In the genomic region with DNA sequence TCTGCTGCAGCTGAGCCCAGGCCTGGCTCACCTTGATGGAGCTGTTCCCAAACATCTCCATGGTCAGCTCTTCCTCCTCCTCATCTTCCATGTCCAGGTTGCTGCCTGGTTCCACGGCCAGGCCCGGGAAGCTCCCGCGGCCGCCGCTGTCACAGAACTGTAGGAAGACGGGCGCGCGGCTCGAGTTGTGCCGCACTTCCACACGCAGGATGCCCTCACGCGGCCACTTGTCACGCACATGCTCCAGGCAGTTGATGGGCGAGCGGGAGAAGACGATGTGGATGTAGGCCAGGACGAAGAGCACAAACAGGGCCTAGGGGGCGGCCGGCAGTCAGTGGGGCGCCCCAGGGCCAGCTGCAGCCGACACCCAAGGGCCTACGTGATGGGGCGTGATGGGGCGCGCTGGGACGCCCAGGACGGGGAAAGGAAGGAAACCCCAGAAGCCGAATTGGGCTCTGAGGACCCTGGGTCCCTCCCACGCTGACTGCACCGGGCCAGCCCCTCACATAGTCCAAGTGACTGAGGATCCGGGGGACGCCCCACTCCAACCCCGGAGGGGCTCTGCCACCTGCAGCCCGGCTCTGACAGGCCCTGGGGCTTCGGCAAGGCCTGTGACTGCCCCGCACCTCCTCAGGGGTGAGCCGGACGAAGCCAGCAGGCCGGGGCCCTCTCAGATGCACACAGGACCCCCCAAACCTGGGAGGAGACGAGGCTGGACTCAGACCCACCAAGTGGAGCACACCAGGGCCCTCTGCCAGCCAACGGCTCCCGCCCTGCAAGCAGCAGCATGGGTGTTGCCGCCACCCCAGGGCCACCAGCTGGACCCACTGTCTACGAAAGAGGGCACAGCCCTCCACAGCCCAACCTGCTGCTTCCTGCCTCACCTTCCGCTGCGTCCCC, we compare ENCODE assay signal across 22 cellular contexts. TPM values are rescaled to one million over a fixed set of nuclear protein-coding genes. Genes with fewer than 3 reads are reported as not detected.
"Had no signal": no experiment of that assay in that cellular context is flagged by ENCODE, and none has a peak within 500 bp of the region (broad histone marks: within the 10 kb centered on the region; RNA-seq: fewer than 3 reads in every experiment).

No MANE protein-coding gene starts in this region.

- DNase-seq: activated CD4-positive, alpha-beta T cell treated with anti-CD3 and anti-CD28 coated beads, Interleukin-2, amount 10 ng/mL, durations not matched to agents 24 days and 14 days; activated CD8-positive, alpha-beta T cell treated with anti-CD3 and anti-CD28 coated beads for 36 hours; activated naive CD4-positive, alpha-beta T cell treated with Interleukin-2 at 50 U/mL for 16 hours; activated naive CD8-positive, alpha-beta T cell treated with anti-CD3 and anti-CD28 coated beads, Interleukin-2, amount 10 ng/mL, durations not matched to agents 7 days and 5 days; activated T-cell treated with anti-CD3 and anti-CD28 coated beads, Interleukin-2, amount 50 U/mL, for 24 hours; amygdala; body of pancreas; dorsolateral prefrontal cortex; foreskin melanocyte; head of caudate nucleus; stimulated activated CD4-positive, alpha-beta T cell treated with anti-CD3 and anti-CD28 coated beads, Interleukin-2, amount 100 ng/mL, for 24 hours; T-helper 1 cell; T-helper 9 cell; uterus had no signal

- H3K4me3 Mint-ChIP-seq: activated CD4-positive, alpha-beta T cell treated with anti-CD3 and anti-CD28 coated beads, Interleukin-2, amount 10 ng/mL, durations not matched to agents 24 days and 14 days; activated CD8-positive, alpha-beta T cell treated with anti-CD3 and anti-CD28 coated beads for 36 hours; activated naive CD8-positive, alpha-beta T cell treated with anti-CD3 and anti-CD28 coated beads, Interleukin-2, amount 10 ng/mL, durations not matched to agents 7 days and 5 days; activated T-cell treated with anti-CD3 and anti-CD28 coated beads, Interleukin-2, amount 50 U/mL, for 24 hours; memory B cell; neural crest cell; stimulated activated naive CD8-positive, alpha-beta T cell treated with anti-CD3 and anti-CD28 coated beads, Interleukin-15, Interleukin-2, amounts not matched to agents 100 ng/mL and 50 ng/mL, for 24 hours had no signal

- H3K9me3 Mint-ChIP-seq: activated CD4-positive, alpha-beta T cell treated with anti-CD3 and anti-CD28 coated beads, Interleukin-2, amount 10 ng/mL, durations not matched to agents 24 days and 14 days; activated CD8-positive, alpha-beta T cell treated with anti-CD3 and anti-CD28 coated beads for 36 hours; activated naive CD8-positive, alpha-beta T cell treated with anti-CD3 and anti-CD28 coated beads, Interleukin-2, amount 10 ng/mL, durations not matched to agents 7 days and 5 days; activated T-cell treated with anti-CD3 and anti-CD28 coated beads, Interleukin-2, amount 50 U/mL, for 24 hours; activated T-helper 2 cell treated with anti-CD3 and anti-CD28 coated beads, Interferon-gamma antibody, Interleukin-2, Interleukin-4, amounts not matched to agents 10 μg/mL and 5 μg/mL and 100 μg/mL, durations not matched to agents 14 hours and 24 hours and 36 hours; memory B cell; neural crest cell; stimulated activated naive CD8-positive, alpha-beta T cell treated with anti-CD3 and anti-CD28 coated beads, Interleukin-15, Interleukin-2, amounts not matched to agents 100 ng/mL and 50 ng/mL, for 24 hours had no signal

- H3K27me3 ChIP-seq: body of pancreas, dorsolateral prefrontal cortex, tibial nerve, uterus had no signal

- H3K9me3 ChIP-seq: body of pancreas, tibial nerve, uterus had no signal

- ATAC-seq: activated CD8-positive, alpha-beta T cell treated with anti-CD3 and anti-CD28 coated beads for 36 hours; body of pancreas had no signal

- H3K27ac Mint-ChIP-seq: activated CD4-positive, alpha-beta T cell treated with anti-CD3 and anti-CD28 coated beads, Interleukin-2, amount 10 ng/mL, durations not matched to agents 24 days and 14 days; activated CD8-positive, alpha-beta T cell treated with anti-CD3 and anti-CD28 coated beads for 36 hours; activated naive CD8-positive, alpha-beta T cell treated with anti-CD3 and anti-CD28 coated beads, Interleukin-2, amount 10 ng/mL, durations not matched to agents 7 days and 5 days; activated T-helper 2 cell treated with anti-CD3 and anti-CD28 coated beads, Interferon-gamma antibody, Interleukin-2, Interleukin-4, amounts not matched to agents 10 μg/mL and 5 μg/mL and 100 μg/mL, durations not matched to agents 14 hours and 24 hours and 36 hours; memory B cell; progenitor cell of endocrine pancreas; stimulated activated naive CD8-positive, alpha-beta T cell treated with anti-CD3 and anti-CD28 coated beads, Interleukin-15, Interleukin-2, amounts not matched to agents 100 ng/mL and 50 ng/mL, for 24 hours had no signal

- H3K4me3 ChIP-seq: body of pancreas, dorsolateral prefrontal cortex, tibial nerve, uterus had no signal

- H3K36me3 ChIP-seq: uterus had no signal

- H3K27me3 Mint-ChIP-seq: activated CD4-positive, alpha-beta T cell treated with anti-CD3 and anti-CD28 coated beads, Interleukin-2, amount 10 ng/mL, durations not matched to agents 24 days and 14 days; activated CD8-positive, alpha-beta T cell treated with anti-CD3 and anti-CD28 coated beads for 36 hours; activated naive CD8-positive, alpha-beta T cell treated with anti-CD3 and anti-CD28 coated beads, Interleukin-2, amount 10 ng/mL, durations not matched to agents 7 days and 5 days; activated T-cell treated with anti-CD3 and anti-CD28 coated beads, Interleukin-2, amount 50 U/mL, for 24 hours; memory B cell; progenitor cell of endocrine pancreas; stimulated activated naive CD8-positive, alpha-beta T cell treated with anti-CD3 and anti-CD28 coated beads, Interleukin-15, Interleukin-2, amounts not matched to agents 100 ng/mL and 50 ng/mL, for 24 hours had no signal

RNA-seq across cellular contexts. Expression of gene RNU6-2, which starts 6.9 kb away (rescaled TPM):
- polyA plus RNA-seq: fibroblast of lung, liver had no signal

RNA-seq across cellular contexts. Expression of gene GRIN3B, which starts 14.2 kb away (rescaled TPM):
- polyA plus RNA-seq: liver had no signal
